In the genomic region with DNA sequence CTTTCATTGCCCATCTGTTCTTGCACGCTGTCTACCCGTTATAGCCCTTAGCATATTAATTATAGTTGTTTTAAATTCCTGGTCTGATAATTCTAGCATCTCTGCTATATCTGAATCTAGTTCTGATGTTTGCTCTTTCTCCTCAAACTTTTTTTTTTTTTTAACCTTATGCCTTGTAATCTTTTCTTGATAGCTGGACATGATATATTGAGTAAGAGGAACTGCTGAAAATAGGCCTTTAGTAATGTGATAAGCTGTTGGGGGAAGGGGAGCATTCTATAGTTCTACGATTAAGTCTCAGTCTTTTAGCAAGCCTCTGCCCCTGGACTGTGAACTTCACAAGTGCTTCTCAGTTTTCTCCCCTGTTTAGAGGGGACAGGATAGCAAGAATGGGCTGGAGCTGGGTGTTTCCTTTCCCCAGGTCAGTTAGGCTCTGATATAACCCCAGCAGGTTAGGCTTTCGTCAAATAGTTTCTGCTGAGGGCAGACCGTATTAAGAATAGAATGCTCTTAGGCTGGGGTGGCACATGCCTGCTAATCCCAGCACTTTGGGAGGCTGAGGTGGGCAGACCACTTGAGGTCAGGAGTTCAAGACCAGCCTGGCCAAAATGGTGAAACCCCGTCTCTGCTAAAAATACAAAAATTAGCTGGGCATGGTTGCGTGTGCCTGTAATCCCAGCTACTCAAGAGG, we compare ENCODE assay signal across 1 cellular context.
TF ChIP-seq lines count a peak whose summit lies in the region.

No MANE protein-coding gene starts in this region.

TF ChIP-seq in K562, 482 proteins besides CTCF, POLR2A, EP300 and RAD21 (continued from another document and continues in another):
- TF ChIP-seq, protein P1, sequence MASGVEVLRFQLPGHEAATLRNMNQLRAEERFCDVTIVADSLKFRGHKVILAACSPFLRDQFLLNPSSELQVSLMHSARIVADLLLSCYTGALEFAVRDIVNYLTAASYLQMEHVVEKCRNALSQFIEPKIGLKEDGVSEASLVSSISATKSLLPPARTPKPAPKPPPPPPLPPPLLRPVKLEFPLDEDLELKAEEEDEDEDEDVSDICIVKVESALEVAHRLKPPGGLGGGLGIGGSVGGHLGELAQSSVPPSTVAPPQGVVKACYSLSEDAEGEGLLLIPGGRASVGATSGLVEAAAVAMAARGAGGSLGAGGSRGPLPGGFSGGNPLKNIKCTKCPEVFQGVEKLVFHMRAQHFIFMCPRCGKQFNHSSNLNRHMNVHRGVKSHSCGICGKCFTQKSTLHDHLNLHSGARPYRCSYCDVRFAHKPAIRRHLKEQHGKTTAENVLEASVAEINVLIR (CRISPR knock-in tag; IDR thresholded peaks at IDR 0.05): no peak
- TF ChIP-seq, protein P2, sequence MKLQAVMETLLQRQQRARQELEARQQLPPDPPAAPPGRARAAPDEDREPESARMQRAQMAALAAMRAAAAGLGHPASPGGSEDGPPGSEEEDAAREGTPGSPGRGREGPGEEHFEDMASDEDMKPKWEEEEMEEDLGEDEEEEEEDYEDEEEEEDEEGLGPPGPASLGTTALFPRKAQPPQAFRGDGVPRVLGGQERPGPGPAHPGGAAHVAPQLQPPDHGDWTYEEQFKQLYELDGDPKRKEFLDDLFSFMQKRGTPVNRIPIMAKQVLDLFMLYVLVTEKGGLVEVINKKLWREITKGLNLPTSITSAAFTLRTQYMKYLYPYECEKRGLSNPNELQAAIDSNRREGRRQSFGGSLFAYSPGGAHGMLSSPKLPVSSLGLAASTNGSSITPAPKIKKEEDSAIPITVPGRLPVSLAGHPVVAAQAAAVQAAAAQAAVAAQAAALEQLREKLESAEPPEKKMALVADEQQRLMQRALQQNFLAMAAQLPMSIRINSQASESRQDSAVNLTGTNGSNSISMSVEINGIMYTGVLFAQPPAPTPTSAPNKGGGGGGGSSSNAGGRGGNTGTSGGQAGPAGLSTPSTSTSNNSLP (IDR thresholded peaks at IDR 0.05; ENCODE audit: borderline replicate concordance, low read depth, low read length): peak; percentile 82; the same call in 1 of the 2 replicates
- TF ChIP-seq, protein P3, sequence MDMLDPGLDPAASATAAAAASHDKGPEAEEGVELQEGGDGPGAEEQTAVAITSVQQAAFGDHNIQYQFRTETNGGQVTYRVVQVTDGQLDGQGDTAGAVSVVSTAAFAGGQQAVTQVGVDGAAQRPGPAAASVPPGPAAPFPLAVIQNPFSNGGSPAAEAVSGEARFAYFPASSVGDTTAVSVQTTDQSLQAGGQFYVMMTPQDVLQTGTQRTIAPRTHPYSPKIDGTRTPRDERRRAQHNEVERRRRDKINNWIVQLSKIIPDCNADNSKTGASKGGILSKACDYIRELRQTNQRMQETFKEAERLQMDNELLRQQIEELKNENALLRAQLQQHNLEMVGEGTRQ (CRISPR knock-in tag; IDR thresholded peaks at IDR 0.05): no peak
- no peak for TF ChIP-seq HNRNPL (IDR thresholded peaks at IDR 0.05; ENCODE audit: low read depth, low read length)
- TF ChIP-seq ZNF740 (CRISPR knock-in tag; IDR thresholded peaks at IDR 0.05): no peak
- TF ChIP-seq ZNF740 (tag; IDR thresholded peaks at IDR 0.05): no peak
- no peak for TF ChIP-seq GABPA (tag; conservative IDR thresholded peaks at IDR 0.05; ENCODE audit: low read depth)
- TF ChIP-seq PML (IDR thresholded peaks at IDR 0.05; ENCODE audit: low read length): peak; percentile 40; the same call in 1 of the 2 replicates
- TF ChIP-seq CHAMP1 (IDR thresholded peaks at IDR 0.05): no peak
- no peak for TF ChIP-seq ZNF592 (IDR thresholded peaks at IDR 0.05)
- TF ChIP-seq ATF4 (CRISPR knock-in tag; IDR thresholded peaks at IDR 0.05): no peak
- TF ChIP-seq, protein P4, sequence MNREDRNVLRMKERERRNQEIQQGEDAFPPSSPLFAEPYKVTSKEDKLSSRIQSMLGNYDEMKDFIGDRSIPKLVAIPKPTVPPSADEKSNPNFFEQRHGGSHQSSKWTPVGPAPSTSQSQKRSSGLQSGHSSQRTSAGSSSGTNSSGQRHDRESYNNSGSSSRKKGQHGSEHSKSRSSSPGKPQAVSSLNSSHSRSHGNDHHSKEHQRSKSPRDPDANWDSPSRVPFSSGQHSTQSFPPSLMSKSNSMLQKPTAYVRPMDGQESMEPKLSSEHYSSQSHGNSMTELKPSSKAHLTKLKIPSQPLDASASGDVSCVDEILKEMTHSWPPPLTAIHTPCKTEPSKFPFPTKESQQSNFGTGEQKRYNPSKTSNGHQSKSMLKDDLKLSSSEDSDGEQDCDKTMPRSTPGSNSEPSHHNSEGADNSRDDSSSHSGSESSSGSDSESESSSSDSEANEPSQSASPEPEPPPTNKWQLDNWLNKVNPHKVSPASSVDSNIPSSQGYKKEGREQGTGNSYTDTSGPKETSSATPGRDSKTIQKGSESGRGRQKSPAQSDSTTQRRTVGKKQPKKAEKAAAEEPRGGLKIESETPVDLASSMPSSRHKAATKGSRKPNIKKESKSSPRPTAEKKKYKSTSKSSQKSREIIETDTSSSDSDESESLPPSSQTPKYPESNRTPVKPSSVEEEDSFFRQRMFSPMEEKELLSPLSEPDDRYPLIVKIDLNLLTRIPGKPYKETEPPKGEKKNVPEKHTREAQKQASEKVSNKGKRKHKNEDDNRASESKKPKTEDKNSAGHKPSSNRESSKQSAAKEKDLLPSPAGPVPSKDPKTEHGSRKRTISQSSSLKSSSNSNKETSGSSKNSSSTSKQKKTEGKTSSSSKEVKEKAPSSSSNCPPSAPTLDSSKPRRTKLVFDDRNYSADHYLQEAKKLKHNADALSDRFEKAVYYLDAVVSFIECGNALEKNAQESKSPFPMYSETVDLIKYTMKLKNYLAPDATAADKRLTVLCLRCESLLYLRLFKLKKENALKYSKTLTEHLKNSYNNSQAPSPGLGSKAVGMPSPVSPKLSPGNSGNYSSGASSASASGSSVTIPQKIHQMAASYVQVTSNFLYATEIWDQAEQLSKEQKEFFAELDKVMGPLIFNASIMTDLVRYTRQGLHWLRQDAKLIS (CRISPR knock-in tag; IDR thresholded peaks at IDR 0.05): no peak; the same call in 1 of the 2 replicates
- no peak for TF ChIP-seq SUPT5H (IDR thresholded peaks at IDR 0.05)
- no peak for TF ChIP-seq RERE (CRISPR knock-in tag; IDR thresholded peaks at IDR 0.05; ENCODE audit: borderline replicate concordance)
- peak; percentile 21; the same call in 1 of the 2 replicates for TF ChIP-seq TAF7 (tag; IDR thresholded peaks at IDR 0.05)
- no peak for TF ChIP-seq ARID3B (CRISPR knock-in tag; IDR thresholded peaks at IDR 0.05; ENCODE audit: borderline replicate concordance)
